17 cellular contexts compared by ENCODE assay signal in genomic region chr5:147659166-147659929, GRCh38.
"Had no signal": no experiment of that assay in that cellular context is flagged by ENCODE, and none has a peak within 500 bp of the region (broad histone marks: within the 10 kb centered on the region; RNA-seq: fewer than 3 reads in every experiment).

No MANE protein-coding gene starts in this region.

- H3K27me3 ChIP-seq: brain microvascular endothelial cell, foreskin keratinocyte, upper lobe of right lung had no signal

- H3K9me3 ChIP-seq: upper lobe of right lung had no signal

- H3K4me1 ChIP-seq: foreskin keratinocyte, upper lobe of right lung had no signal

- H3K27ac ChIP-seq: brain microvascular endothelial cell, foreskin keratinocyte, upper lobe of right lung had no signal

- H3K36me3 ChIP-seq: brain microvascular endothelial cell, upper lobe of right lung had no signal

- ATAC-seq: foreskin keratinocyte; right cardiac atrium; stimulated activated naive CD8-positive, alpha-beta T cell treated with anti-CD3 and anti-CD28 coated beads, Interleukin-15, amount 100 ng/mL, for 72 hours; T-cell; upper lobe of right lung had no signal

- H3K27ac Mint-ChIP-seq: activated naive CD8-positive, alpha-beta T cell treated with anti-CD3 and anti-CD28 coated beads, Interleukin-2, amount 10 ng/mL, durations not matched to agents 7 days and 5 days; T-cell had no signal

- H3K4me3 Mint-ChIP-seq: activated naive CD8-positive, alpha-beta T cell treated with anti-CD3 and anti-CD28 coated beads, Interleukin-2, amount 10 ng/mL, durations not matched to agents 7 days and 5 days; central memory CD8-positive, alpha-beta T cell; natural killer cell treated with Interleukin-12 subunit alpha and Interleukin-12 subunit beta and Interleukin-15 and Interleukin-18, amount 100 ng/mL, for 72 hours; stimulated activated naive CD8-positive, alpha-beta T cell treated with anti-CD3 and anti-CD28 coated beads, Interleukin-15, amount 100 ng/mL, for 72 hours; T-cell had no signal

- DNase-seq: activated CD4-positive, alpha-beta T cell treated with anti-CD3 and anti-CD28 coated beads for 1 hour; activated CD4-positive, alpha-beta T cell treated with anti-CD3 and anti-CD28 coated beads, Interleukin-2, amount 50 U/mL, for 4 hours; activated naive CD4-positive, alpha-beta T cell; activated naive CD8-positive, alpha-beta T cell treated with anti-CD3 and anti-CD28 coated beads, Interleukin-2, amount 10 ng/mL, durations not matched to agents 7 days and 5 days; activated T-cell treated with anti-CD3 and anti-CD28 coated beads for 4 hours; brain microvascular endothelial cell; cortex of kidney; effector CD4-positive, alpha-beta T cell; foreskin keratinocyte; right cardiac atrium; stimulated activated naive CD8-positive, alpha-beta T cell treated with anti-CD3 and anti-CD28 coated beads, Interleukin-15, amount 100 ng/mL, for 72 hours; T-cell; T-helper 9 cell; upper lobe of right lung had no signal

- FAIRE-seq: endothelial cell of umbilical vein had no signal

- H3K36me3 Mint-ChIP-seq: activated naive CD8-positive, alpha-beta T cell treated with anti-CD3 and anti-CD28 coated beads, Interleukin-2, amount 10 ng/mL, durations not matched to agents 7 days and 5 days had no signal

- H3K4me3 ChIP-seq: upper lobe of right lung had no signal

- H3K27me3 Mint-ChIP-seq: central memory CD8-positive, alpha-beta T cell; natural killer cell treated with Interleukin-12 subunit alpha and Interleukin-12 subunit beta and Interleukin-15 and Interleukin-18, amount 100 ng/mL, for 72 hours; stimulated activated naive CD8-positive, alpha-beta T cell treated with anti-CD3 and anti-CD28 coated beads, Interleukin-15, amount 100 ng/mL, for 72 hours; T-cell had no signal

- H3K4me1 Mint-ChIP-seq: activated naive CD8-positive, alpha-beta T cell treated with anti-CD3 and anti-CD28 coated beads, Interleukin-2, amount 10 ng/mL, durations not matched to agents 7 days and 5 days; central memory CD8-positive, alpha-beta T cell; stimulated activated naive CD8-positive, alpha-beta T cell treated with anti-CD3 and anti-CD28 coated beads, Interleukin-15, amount 100 ng/mL, for 72 hours; T-cell had no signal
